In the genomic region with DNA sequence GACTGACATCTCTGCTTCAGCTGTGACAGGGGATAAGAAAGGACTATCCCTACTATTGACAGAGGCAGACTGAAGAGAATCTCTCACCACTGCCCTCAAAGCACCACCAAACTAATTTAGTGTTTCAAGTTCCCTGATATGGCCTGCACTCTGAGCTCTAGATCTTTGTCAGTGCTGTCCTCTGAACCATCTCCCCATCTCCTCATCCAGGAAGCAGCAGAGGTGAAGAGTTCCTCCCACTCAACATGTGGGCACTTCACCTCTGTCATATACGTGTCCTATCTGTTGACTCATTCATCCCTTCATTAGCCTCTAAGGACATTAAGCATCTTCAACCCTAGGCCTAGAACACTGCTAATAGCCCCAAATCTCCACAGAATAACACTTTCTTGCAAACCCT, we compare ENCODE assay signal across 1 cellular context.
TF ChIP-seq lines count a peak whose summit lies in the region.

No MANE protein-coding gene starts in this region.

TF ChIP-seq in IMR-90, 13 proteins besides CTCF, POLR2A, EP300 and RAD21:
- TF ChIP-seq RFX5 (IDR thresholded peaks at IDR 0.05; ENCODE audit: low read depth, low read length) (no peak), MAFK (IDR thresholded peaks at IDR 0.05; ENCODE audit: low read depth, low read length) (no peak), SMC3 (IDR thresholded peaks at IDR 0.05; ENCODE audit: low read depth, low read length) (no peak), BHLHE40 (IDR thresholded peaks at IDR 0.05; ENCODE audit: low read depth, low read length) (no peak), RCOR1 (IDR thresholded peaks at IDR 0.05; ENCODE audit: insufficient replicate concordance, low read length) (no peak), MAZ (IDR thresholded peaks at IDR 0.05; ENCODE audit: borderline replicate concordance, low read depth, low read length) (no peak)
